ENCODE assay signal across 8 cellular contexts in genomic region chr14:73786632-73786941, GRCh38.
DNase-seq lines count a peak whose midpoint lies in the region; ATAC-seq and TF ChIP-seq lines count a peak whose summit lies in the region.

No MANE protein-coding gene starts in this region.

- peaks cover 2 to 7% of the 10 kb centered on the region in 2 donors for H3K36me3 Mint-ChIP-seq in activated T-cell treated with anti-CD3 and anti-CD28 coated beads, Interleukin-2, amount 50 U/mL, for 72 hours (ENCODE audit: insufficient read depth in 2 of 2)

- intact Hi-C loops in left cardiac atrium (cut with DNase I): loop anchor here (5.0 to 10.0 kb wide), 4 partner anchors 41 to 62 kb away; no protein-coding TSS in a partner anchor
- intact Hi-C loops in psoas muscle (cut with DNase I): loop anchor here (2.0 to 5.0 kb wide), 4 partner anchors 28 to 101 kb away; partner anchors contain the start of gene ZNF410 (in 1 of the 2)

- ATAC-seq in HG03097 (IDR thresholded peaks at IDR 0.05; ENCODE audit: low FRiP score, unreplicated experiment): peak; percentile 13
- ATAC-seq in activated T-cell treated with anti-CD3 and anti-CD28 coated beads, Interleukin-2, amount 50 U/mL, for 72 hours (replicated peaks in 1 of 2): no peak
- peak; percentile 45 to 49 for ATAC-seq in left cardiac atrium
- peak; percentile 34 to 48 (median 38) for ATAC-seq in psoas muscle
- no peak for ATAC-seq in GM21367 (IDR thresholded peaks at IDR 0.05; ENCODE audit: unreplicated experiment)

- no peaks in the 10 kb centered on the region for H3K9me3 ChIP-seq in psoas muscle

- peaks cover 64% of the 10 kb centered on the region for H3K4me1 Mint-ChIP-seq in activated T-cell treated with anti-CD3 and anti-CD28 coated beads, Interleukin-2, amount 50 U/mL, for 72 hours (ENCODE audit: low read depth)

- peaks cover 70% of the 10 kb centered on the region for H3K4me1 ChIP-seq in psoas muscle

- H3K27me3 Mint-ChIP-seq in activated T-cell treated with anti-CD3 and anti-CD28 coated beads, Interleukin-2, amount 50 U/mL, for 72 hours (ENCODE audit: low read depth): no peaks in the 10 kb centered on the region

- peak overlapping the region; percentile 92 to 95 for H3K4me3 Mint-ChIP-seq in activated T-cell treated with anti-CD3 and anti-CD28 coated beads, Interleukin-2, amount 50 U/mL, for 72 hours

- H3K4me3 ChIP-seq in psoas muscle: peak overlapping the region; percentile 82

- no peaks in the 10 kb centered on the region for H3K9me3 Mint-ChIP-seq in activated T-cell treated with anti-CD3 and anti-CD28 coated beads, Interleukin-2, amount 50 U/mL, for 72 hours

- DNase-seq in NCI-H1105 treated with DMSO at 0.1 percent for 48 hours (lab: John Stamatoyannopoulos, UW) (peak; percentile 10), NCI-H1105 (lab: John Stamatoyannopoulos, UW) (no peak), left cardiac atrium (peak; percentile 56), psoas muscle (peak; percentile 46 to 66), NCI-H2196 (lab: John Stamatoyannopoulos, UW; ENCODE audit: unreplicated experiment) (no peak)
- DNase-seq in activated T-cell treated with anti-CD3 and anti-CD28 coated beads, Interleukin-2, amount 50 U/mL, for 72 hours: no peak

- 0 to 1% (median 1%) methylated on average over 11 to 23 of the region's 23 CpGs for WGBS in psoas muscle, 3 donors

- H3K27ac ChIP-seq in psoas muscle: peak overlapping the region; percentile 98

- no peaks in the 10 kb centered on the region for H3K27me3 ChIP-seq in psoas muscle (ENCODE audit: insufficient read depth in 3 of 3, low read length in 2 of 3)

- peak overlapping the region; percentile 93 for H3K27ac Mint-ChIP-seq in activated T-cell treated with anti-CD3 and anti-CD28 coated beads, Interleukin-2, amount 50 U/mL, for 72 hours

- no peak for TF ChIP-seq CTCF in psoas muscle (IDR thresholded peaks at IDR 0.05)

- H3K36me3 ChIP-seq in psoas muscle (ENCODE audit: insufficient read depth in 1 of 2, low read depth in 1 of 2): no peaks in the 10 kb centered on the region

Comparison
In these comparisons a context has a peak if more than half of its experiments do, and no peak if none do; other contexts are left out.
1. DNase-seq: peak in NCI-H1105 treated with DMSO at 0.1 percent for 48 hours (single experiment), left cardiac atrium (single experiment) and psoas muscle (2 of 2); none in NCI-H1105 (single experiment), activated T-cell treated with anti-CD3 and anti-CD28 coated beads, Interleukin-2, amount 50 U/mL, for 72 hours (0 of 2) and NCI-H2196 (single experiment).
2. ATAC-seq: peak in HG03097 (single experiment), left cardiac atrium (2 of 2) and psoas muscle (4 of 4); none in activated T-cell treated with anti-CD3 and anti-CD28 coated beads, Interleukin-2, amount 50 U/mL, for 72 hours (0 of 2) and GM21367 (single experiment).